1 cellular context compared by ENCODE assay signal in the genomic region with DNA sequence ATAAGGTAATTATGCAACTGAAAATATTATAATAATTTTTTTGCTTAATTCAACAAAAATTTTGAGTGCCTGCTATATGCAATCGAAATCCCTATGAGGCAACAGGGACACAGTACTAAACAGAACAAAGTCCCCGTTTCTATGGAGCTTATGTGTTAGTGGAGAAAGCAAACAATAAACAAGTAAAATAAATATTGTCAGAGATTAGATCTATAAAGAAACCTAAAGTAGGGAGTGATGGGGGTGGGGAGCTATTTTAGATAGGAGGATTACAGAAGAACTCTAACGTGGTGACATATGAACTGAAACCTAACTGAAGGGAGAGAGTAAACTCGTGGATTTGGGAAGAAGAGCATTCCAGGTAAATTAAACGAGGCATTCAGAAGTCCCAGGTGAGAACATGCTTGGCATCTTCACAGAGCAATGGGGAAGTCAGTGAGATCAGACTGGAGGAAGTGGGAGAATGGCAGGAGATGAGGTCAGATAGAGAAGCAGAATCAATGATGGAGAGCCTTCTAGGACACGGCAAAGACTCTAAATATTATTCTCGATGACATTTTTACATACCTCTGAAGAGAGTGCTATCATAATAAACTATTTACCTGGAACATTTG.
A peak's percentile ranks its signal among the peaks of the same experiment; 100 is the strongest.
TF ChIP-seq lines count a peak whose summit lies in the region.

No MANE protein-coding gene starts in this region.

TF ChIP-seq in HepG2, 621 proteins besides CTCF, POLR2A, EP300 and RAD21 (continued from another document and continues in another):
- peak; percentile 70 for TF ChIP-seq CREM (IDR thresholded peaks at IDR 0.05)
- no peak for TF ChIP-seq CREM (CRISPR knock-in tag; IDR thresholded peaks at IDR 0.05)
- TF ChIP-seq CREB1 (IDR thresholded peaks at IDR 0.05): no peak
- TF ChIP-seq CREB1 (CRISPR knock-in tag; IDR thresholded peaks at IDR 0.05): peak; percentile 43
- TF ChIP-seq SALL1 (CRISPR knock-in tag; IDR thresholded peaks at IDR 0.05): peak; percentile 49; the same call in 1 of the 2 replicates
- TF ChIP-seq, protein P1, sequence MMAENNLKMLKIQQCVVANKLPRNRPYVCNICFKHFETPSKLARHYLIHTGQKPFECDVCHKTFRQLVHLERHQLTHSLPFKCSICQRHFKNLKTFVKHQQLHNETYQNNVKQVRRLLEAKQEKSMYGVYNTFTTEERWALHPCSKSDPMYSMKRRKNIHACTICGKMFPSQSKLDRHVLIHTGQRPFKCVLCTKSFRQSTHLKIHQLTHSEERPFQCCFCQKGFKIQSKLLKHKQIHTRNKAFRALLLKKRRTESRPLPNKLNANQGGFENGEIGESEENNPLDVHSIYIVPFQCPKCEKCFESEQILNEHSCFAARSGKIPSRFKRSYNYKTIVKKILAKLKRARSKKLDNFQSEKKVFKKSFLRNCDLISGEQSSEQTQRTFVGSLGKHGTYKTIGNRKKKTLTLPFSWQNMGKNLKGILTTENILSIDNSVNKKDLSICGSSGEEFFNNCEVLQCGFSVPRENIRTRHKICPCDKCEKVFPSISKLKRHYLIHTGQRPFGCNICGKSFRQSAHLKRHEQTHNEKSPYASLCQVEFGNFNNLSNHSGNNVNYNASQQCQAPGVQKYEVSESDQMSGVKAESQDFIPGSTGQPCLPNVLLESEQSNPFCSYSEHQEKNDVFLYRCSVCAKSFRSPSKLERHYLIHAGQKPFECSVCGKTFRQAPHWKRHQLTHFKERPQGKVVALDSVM (CRISPR knock-in tag; IDR thresholded peaks at IDR 0.05): no peak
- peak; percentile 64; the same call in 1 of the 2 replicates for TF ChIP-seq RXRB (CRISPR knock-in tag; IDR thresholded peaks at IDR 0.05; ENCODE audit: borderline replicate concordance)
- TF ChIP-seq THAP11 (CRISPR knock-in tag; IDR thresholded peaks at IDR 0.05): peak; percentile 44; the same call in 1 of the 2 replicates
- TF ChIP-seq ZNF296 (CRISPR knock-in tag; conservative IDR thresholded peaks at IDR 0.05): no peak
- TF ChIP-seq TEAD3 (CRISPR knock-in tag; optimal IDR thresholded peaks at IDR 0.05; ENCODE audit: borderline replicate concordance): peak; percentile 55
- peak; percentile 84 for TF ChIP-seq HNF4A (CRISPR knock-in tag; IDR thresholded peaks at IDR 0.05)
- no peak for TF ChIP-seq ZNF446 (CRISPR knock-in tag; IDR thresholded peaks at IDR 0.05)
- peak; percentile 67 for TF ChIP-seq POGZ (CRISPR knock-in tag; IDR thresholded peaks at IDR 0.05)
- TF ChIP-seq ZNF605 (CRISPR knock-in tag; IDR thresholded peaks at IDR 0.05): no peak
- TF ChIP-seq RARG (CRISPR knock-in tag; IDR thresholded peaks at IDR 0.05; ENCODE audit: low read depth): no peak
- no peak for TF ChIP-seq NPAS2 (CRISPR knock-in tag; IDR thresholded peaks at IDR 0.05; ENCODE audit: borderline replicate concordance)
- TF ChIP-seq WIZ (CRISPR knock-in tag; IDR thresholded peaks at IDR 0.05): no peak
- TF ChIP-seq, protein P2, sequence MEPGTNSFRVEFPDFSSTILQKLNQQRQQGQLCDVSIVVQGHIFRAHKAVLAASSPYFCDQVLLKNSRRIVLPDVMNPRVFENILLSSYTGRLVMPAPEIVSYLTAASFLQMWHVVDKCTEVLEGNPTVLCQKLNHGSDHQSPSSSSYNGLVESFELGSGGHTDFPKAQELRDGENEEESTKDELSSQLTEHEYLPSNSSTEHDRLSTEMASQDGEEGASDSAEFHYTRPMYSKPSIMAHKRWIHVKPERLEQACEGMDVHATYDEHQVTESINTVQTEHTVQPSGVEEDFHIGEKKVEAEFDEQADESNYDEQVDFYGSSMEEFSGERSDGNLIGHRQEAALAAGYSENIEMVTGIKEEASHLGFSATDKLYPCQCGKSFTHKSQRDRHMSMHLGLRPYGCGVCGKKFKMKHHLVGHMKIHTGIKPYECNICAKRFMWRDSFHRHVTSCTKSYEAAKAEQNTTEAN (CRISPR knock-in tag; conservative IDR thresholded peaks at IDR 0.05): no peak
- TF ChIP-seq, protein P3, sequence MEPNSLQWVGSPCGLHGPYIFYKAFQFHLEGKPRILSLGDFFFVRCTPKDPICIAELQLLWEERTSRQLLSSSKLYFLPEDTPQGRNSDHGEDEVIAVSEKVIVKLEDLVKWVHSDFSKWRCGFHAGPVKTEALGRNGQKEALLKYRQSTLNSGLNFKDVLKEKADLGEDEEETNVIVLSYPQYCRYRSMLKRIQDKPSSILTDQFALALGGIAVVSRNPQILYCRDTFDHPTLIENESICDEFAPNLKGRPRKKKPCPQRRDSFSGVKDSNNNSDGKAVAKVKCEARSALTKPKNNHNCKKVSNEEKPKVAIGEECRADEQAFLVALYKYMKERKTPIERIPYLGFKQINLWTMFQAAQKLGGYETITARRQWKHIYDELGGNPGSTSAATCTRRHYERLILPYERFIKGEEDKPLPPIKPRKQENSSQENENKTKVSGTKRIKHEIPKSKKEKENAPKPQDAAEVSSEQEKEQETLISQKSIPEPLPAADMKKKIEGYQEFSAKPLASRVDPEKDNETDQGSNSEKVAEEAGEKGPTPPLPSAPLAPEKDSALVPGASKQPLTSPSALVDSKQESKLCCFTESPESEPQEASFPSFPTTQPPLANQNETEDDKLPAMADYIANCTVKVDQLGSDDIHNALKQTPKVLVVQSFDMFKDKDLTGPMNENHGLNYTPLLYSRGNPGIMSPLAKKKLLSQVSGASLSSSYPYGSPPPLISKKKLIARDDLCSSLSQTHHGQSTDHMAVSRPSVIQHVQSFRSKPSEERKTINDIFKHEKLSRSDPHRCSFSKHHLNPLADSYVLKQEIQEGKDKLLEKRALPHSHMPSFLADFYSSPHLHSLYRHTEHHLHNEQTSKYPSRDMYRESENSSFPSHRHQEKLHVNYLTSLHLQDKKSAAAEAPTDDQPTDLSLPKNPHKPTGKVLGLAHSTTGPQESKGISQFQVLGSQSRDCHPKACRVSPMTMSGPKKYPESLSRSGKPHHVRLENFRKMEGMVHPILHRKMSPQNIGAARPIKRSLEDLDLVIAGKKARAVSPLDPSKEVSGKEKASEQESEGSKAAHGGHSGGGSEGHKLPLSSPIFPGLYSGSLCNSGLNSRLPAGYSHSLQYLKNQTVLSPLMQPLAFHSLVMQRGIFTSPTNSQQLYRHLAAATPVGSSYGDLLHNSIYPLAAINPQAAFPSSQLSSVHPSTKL (CRISPR knock-in tag; IDR thresholded peaks at IDR 0.05): peak; percentile 89
- 0 out of 2 replicates have a peak, but pooled peaks have one; percentile 16 for TF ChIP-seq KDM1A (CRISPR knock-in tag; IDR thresholded peaks at IDR 0.05)
- TF ChIP-seq LCORL (IDR thresholded peaks at IDR 0.05): peak; percentile 53; the same call in 1 of the 2 replicates
- TF ChIP-seq LCORL (CRISPR knock-in tag; IDR thresholded peaks at IDR 0.05): no peak
- TF ChIP-seq MTF2 (CRISPR knock-in tag; IDR thresholded peaks at IDR 0.05; ENCODE audit: borderline replicate concordance): no peak
- peak; percentile 31; the same call in 1 of the 2 replicates for TF ChIP-seq ATF1 (CRISPR knock-in tag; IDR thresholded peaks at IDR 0.05)
- TF ChIP-seq HOXA3 (CRISPR knock-in tag; IDR thresholded peaks at IDR 0.05): 0 out of 2 replicates have a peak, but pooled peaks have one; percentile 17
- peak; percentile 93 for TF ChIP-seq GATAD2A (CRISPR knock-in tag; IDR thresholded peaks at IDR 0.05)
- TF ChIP-seq GABPA (IDR thresholded peaks at IDR 0.05; ENCODE audit: low read depth, low read length): no peak
- peak; percentile 32; the same call in 1 of the 2 replicates for TF ChIP-seq GABPA (CRISPR knock-in tag; IDR thresholded peaks at IDR 0.05; ENCODE audit: low read depth)
- TF ChIP-seq, protein P4, sequence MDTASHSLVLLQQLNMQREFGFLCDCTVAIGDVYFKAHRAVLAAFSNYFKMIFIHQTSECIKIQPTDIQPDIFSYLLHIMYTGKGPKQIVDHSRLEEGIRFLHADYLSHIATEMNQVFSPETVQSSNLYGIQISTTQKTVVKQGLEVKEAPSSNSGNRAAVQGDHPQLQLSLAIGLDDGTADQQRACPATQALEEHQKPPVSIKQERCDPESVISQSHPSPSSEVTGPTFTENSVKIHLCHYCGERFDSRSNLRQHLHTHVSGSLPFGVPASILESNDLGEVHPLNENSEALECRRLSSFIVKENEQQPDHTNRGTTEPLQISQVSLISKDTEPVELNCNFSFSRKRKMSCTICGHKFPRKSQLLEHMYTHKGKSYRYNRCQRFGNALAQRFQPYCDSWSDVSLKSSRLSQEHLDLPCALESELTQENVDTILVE (CRISPR knock-in tag; IDR thresholded peaks at IDR 0.05): no peak; the same call in 1 of the 2 replicates
- peak; percentile 92 for TF ChIP-seq ASH2L (IDR thresholded peaks at IDR 0.05; ENCODE audit: insufficient read length, low read depth, low read length)
- TF ChIP-seq ZKSCAN1 (IDR thresholded peaks at IDR 0.05; ENCODE audit: low read length): no peak
- peak; percentile 60; the same call in 1 of the 2 replicates for TF ChIP-seq GFI1 (CRISPR knock-in tag; IDR thresholded peaks at IDR 0.05; ENCODE audit: borderline replicate concordance)
- no peak for TF ChIP-seq SYNCRIP (IDR thresholded peaks at IDR 0.05; ENCODE audit: insufficient read depth, low read depth, low read length)
- TF ChIP-seq ZNF24 (IDR thresholded peaks at IDR 0.05): 0 out of 2 replicates have a peak, but pooled peaks have one; percentile 31
- TF ChIP-seq NKX3-1 (CRISPR knock-in tag; IDR thresholded peaks at IDR 0.05): no peak
- peak; percentile 74; the same call in 1 of the 2 replicates for TF ChIP-seq DPF2 (CRISPR knock-in tag; IDR thresholded peaks at IDR 0.05; ENCODE audit: borderline replicate concordance, low read depth)
- peak; percentile 40; the same call in 1 of the 2 replicates for TF ChIP-seq ZNF331 (CRISPR knock-in tag; IDR thresholded peaks at IDR 0.05)
- TF ChIP-seq FOXA3 (CRISPR knock-in tag; IDR thresholded peaks at IDR 0.05): peak; percentile 91
- TF ChIP-seq ZNF34 (CRISPR knock-in tag; IDR thresholded peaks at IDR 0.05; ENCODE audit: borderline replicate concordance): no peak
- TF ChIP-seq TBL1XR1 (IDR thresholded peaks at IDR 0.05; ENCODE audit: borderline replicate concordance, low read length, partially characterized antibody): peak; percentile 82
- no peak for TF ChIP-seq ZNF382 (CRISPR knock-in tag; IDR thresholded peaks at IDR 0.05; ENCODE audit: borderline replicate concordance)
- TF ChIP-seq NR2F2 (IDR thresholded peaks at IDR 0.05; ENCODE audit: borderline replicate concordance, low read depth): 0 out of 2 replicates have a peak, but pooled peaks have one; percentile 46
- no peak for TF ChIP-seq ZNF83 (CRISPR knock-in tag; IDR thresholded peaks at IDR 0.05; ENCODE audit: borderline replicate concordance)
- 0 out of 2 replicates have a peak, but pooled peaks have one; percentile 46 for TF ChIP-seq ZNF614 (CRISPR knock-in tag; IDR thresholded peaks at IDR 0.05; ENCODE audit: borderline replicate concordance)
- no peak for TF ChIP-seq GLI4 (CRISPR knock-in tag; IDR thresholded peaks at IDR 0.05; ENCODE audit: borderline replicate concordance)
- TF ChIP-seq, protein P5, sequence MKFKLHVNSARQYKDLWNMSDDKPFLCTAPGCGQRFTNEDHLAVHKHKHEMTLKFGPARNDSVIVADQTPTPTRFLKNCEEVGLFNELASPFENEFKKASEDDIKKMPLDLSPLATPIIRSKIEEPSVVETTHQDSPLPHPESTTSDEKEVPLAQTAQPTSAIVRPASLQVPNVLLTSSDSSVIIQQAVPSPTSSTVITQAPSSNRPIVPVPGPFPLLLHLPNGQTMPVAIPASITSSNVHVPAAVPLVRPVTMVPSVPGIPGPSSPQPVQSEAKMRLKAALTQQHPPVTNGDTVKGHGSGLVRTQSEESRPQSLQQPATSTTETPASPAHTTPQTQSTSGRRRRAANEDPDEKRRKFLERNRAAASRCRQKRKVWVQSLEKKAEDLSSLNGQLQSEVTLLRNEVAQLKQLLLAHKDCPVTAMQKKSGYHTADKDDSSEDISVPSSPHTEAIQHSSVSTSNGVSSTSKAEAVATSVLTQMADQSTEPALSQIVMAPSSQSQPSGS (CRISPR knock-in tag; IDR thresholded peaks at IDR 0.05): peak; percentile 70; the same call in 1 of the 2 replicates
- TF ChIP-seq, protein P6, sequence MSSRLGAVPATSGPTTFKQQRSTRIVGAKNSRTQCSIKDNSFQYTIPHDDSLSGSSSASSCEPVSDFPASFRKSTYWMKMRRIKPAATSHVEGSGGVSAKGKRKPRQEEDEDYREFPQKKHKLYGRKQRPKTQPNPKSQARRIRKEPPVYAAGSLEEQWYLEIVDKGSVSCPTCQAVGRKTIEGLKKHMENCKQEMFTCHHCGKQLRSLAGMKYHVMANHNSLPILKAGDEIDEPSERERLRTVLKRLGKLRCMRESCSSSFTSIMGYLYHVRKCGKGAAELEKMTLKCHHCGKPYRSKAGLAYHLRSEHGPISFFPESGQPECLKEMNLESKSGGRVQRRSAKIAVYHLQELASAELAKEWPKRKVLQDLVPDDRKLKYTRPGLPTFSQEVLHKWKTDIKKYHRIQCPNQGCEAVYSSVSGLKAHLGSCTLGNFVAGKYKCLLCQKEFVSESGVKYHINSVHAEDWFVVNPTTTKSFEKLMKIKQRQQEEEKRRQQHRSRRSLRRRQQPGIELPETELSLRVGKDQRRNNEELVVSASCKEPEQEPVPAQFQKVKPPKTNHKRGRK (CRISPR knock-in tag; IDR thresholded peaks at IDR 0.05): no peak
- TF ChIP-seq, protein P7, sequence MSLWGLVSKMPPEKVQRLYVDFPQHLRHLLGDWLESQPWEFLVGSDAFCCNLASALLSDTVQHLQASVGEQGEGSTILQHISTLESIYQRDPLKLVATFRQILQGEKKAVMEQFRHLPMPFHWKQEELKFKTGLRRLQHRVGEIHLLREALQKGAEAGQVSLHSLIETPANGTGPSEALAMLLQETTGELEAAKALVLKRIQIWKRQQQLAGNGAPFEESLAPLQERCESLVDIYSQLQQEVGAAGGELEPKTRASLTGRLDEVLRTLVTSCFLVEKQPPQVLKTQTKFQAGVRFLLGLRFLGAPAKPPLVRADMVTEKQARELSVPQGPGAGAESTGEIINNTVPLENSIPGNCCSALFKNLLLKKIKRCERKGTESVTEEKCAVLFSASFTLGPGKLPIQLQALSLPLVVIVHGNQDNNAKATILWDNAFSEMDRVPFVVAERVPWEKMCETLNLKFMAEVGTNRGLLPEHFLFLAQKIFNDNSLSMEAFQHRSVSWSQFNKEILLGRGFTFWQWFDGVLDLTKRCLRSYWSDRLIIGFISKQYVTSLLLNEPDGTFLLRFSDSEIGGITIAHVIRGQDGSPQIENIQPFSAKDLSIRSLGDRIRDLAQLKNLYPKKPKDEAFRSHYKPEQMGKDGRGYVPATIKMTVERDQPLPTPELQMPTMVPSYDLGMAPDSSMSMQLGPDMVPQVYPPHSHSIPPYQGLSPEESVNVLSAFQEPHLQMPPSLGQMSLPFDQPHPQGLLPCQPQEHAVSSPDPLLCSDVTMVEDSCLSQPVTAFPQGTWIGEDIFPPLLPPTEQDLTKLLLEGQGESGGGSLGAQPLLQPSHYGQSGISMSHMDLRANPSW (CRISPR knock-in tag; IDR thresholded peaks at IDR 0.05; ENCODE audit: borderline replicate concordance): no peak
- peak; percentile 36; the same call in 1 of the 2 replicates for TF ChIP-seq SIX1 (CRISPR knock-in tag; IDR thresholded peaks at IDR 0.05; ENCODE audit: borderline replicate concordance)
- TF ChIP-seq HOXA7 (CRISPR knock-in tag; IDR thresholded peaks at IDR 0.05): no peak
- TF ChIP-seq KDM2A (CRISPR knock-in tag; IDR thresholded peaks at IDR 0.05; ENCODE audit: borderline replicate concordance, low read depth): no peak
- TF ChIP-seq RFX1 (IDR thresholded peaks at IDR 0.05): peak; percentile 61
- TF ChIP-seq, protein P8, sequence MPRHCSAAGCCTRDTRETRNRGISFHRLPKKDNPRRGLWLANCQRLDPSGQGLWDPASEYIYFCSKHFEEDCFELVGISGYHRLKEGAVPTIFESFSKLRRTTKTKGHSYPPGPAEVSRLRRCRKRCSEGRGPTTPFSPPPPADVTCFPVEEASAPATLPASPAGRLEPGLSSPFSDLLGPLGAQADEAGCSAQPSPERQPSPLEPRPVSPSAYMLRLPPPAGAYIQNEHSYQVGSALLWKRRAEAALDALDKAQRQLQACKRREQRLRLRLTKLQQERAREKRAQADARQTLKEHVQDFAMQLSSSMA (CRISPR knock-in tag; IDR thresholded peaks at IDR 0.05): no peak
- peak; percentile 92 for TF ChIP-seq CEBPB (IDR thresholded peaks at IDR 0.05; ENCODE audit: borderline replicate concordance, low read depth, low read length)
